In genomic region chr11:57459112-57460016, GRCh38 we compare ENCODE assay signal across 8 cellular contexts. TPM values are rescaled to one million over a fixed set of nuclear protein-coding genes. Genes with fewer than 3 reads are reported as not detected.
A peak's percentile ranks its signal among the peaks of the same experiment; 100 is the strongest.
DNase-seq lines count a peak whose midpoint lies in the region; ATAC-seq, FAIRE-seq and TF ChIP-seq lines count a peak whose summit lies in the region.

No MANE protein-coding gene starts in this region.

- FAIRE-seq in keratinocyte (lab: Jason Lieb, UNC) = no peak

- no peaks in the 10 kb centered on the region for H3K79me2 ChIP-seq in keratinocyte (ENCODE audit: control insufficient read depth, insufficient read depth, low read length)

- no peak for TF ChIP-seq CTCF in Caco-2 (IDR thresholded peaks at IDR 0.05; ENCODE audit: insufficient read depth in 1 of 2, low read depth in 1 of 2, low read length in 1 of 2, severe bottlenecking in 1 of 2, unreplicated experiment in 1 of 2)
- no peak for TF ChIP-seq CTCF in LNCaP clone FGC (IDR thresholded peaks at IDR 0.05; ENCODE audit: control insufficient read depth, extremely low read depth, insufficient read depth)
- no peak for TF ChIP-seq CTCF in keratinocyte (optimal IDR thresholded peaks at IDR 0.05 in 1 of 3, IDR thresholded peaks at IDR 0.05 in 1 of 3, conservative IDR thresholded peaks at IDR 0.05 in 1 of 3; ENCODE audit: extremely low read depth in 1 of 3, insufficient read depth in 2 of 3, low read length in 3 of 3)

- peak overlapping the region; percentile 52 for H3K9ac ChIP-seq in keratinocyte (ENCODE audit: control insufficient read depth, extremely low read depth, insufficient read depth, low read length)

- BruUV-seq in Caco-2 (replicated peaks; lab: Mats Ljungman, UMichigan) = no TSS peak

- peak overlapping the region; percentile 66 for H3K4me3 ChIP-seq in Caco-2 (ENCODE audit: low read depth, low read length)
- H3K4me3 ChIP-seq in LNCaP clone FGC (ENCODE audit: low read depth, low read length) = peak overlapping the region; percentile 70
- H3K4me3 ChIP-seq in keratinocyte (ENCODE audit: control insufficient read depth in 2 of 3, extremely low read depth in 1 of 3, insufficient read depth in 2 of 3, low read depth in 1 of 3, low read length in 3 of 3) = peak overlapping the region; percentile 7 to 79 (median 70)

- H3K36me3 ChIP-seq in Caco-2 (ENCODE audit: control insufficient read depth, insufficient read depth, low read length) (no peaks in the 10 kb centered on the region), keratinocyte (ENCODE audit: control insufficient read depth in 2 of 2, extremely low read depth in 1 of 2, insufficient read depth in 2 of 2, low read length in 2 of 2) (no peaks in the 10 kb centered on the region)

- dilution Hi-C loops in keratinocyte (cut with MboI; ENCODE audit: extremely low pct_ligation_motif_present, low sequenced_read_pairs) = no loop called here

- peak overlapping the region; percentile 93 for H3K4me2 ChIP-seq in keratinocyte (ENCODE audit: control insufficient read depth, extremely low read depth, insufficient read depth, low read depth, low read length)

- DNase-seq in Caco-2 = no peak
- DNase-seq in LNCaP clone FGC (ENCODE audit: low read depth) = no peak
- DNase-seq in activated effector memory CD4-positive, alpha-beta T cell treated with anti-CD3 and anti-CD28 coated beads, Interleukin-2, amount 50 U/mL, for 16 hours = peak; percentile 68
- no peak for DNase-seq in keratinocyte (ENCODE audit: low read depth, low spot score)
- DNase-seq in stimulated activated naive CD8-positive, alpha-beta T cell treated with anti-CD3 and anti-CD28 coated beads, Interleukin-15, amount 100 ng/mL, for 72 hours = peak; percentile 25 to 40
- no peak for DNase-seq in NAMALWA (ENCODE audit: low spot score)

- H3K9me1 ChIP-seq in keratinocyte (ENCODE audit: control insufficient read depth, extremely low read depth, insufficient read depth, low read length) = no peaks in the 10 kb centered on the region

- peak; percentile 25 for ATAC-seq in stimulated activated naive CD8-positive, alpha-beta T cell treated with anti-CD3 and anti-CD28 coated beads, Interleukin-15, amount 100 ng/mL, for 72 hours
- ATAC-seq in GM21390 (IDR thresholded peaks at IDR 0.05; ENCODE audit: unreplicated experiment) (no peak), HG03039 (IDR thresholded peaks at IDR 0.05; ENCODE audit: unreplicated experiment) (no peak)

- peak overlapping the region; percentile 76 for H2AFZ ChIP-seq in keratinocyte (ENCODE audit: control insufficient read depth, low read length)

- intact Hi-C loops in Caco-2 (cut with micrococcal nuclease; ENCODE audit: unreplicated experiment) = no loop called here

- peaks cover 9% of the 10 kb centered on the region for H3K36me3 Mint-ChIP-seq in Caco-2 (ENCODE audit: insufficient read depth, unreplicated experiment)

- H3K27me3 ChIP-seq in Caco-2 (replicated peaks; ENCODE audit: control insufficient read depth, insufficient read depth, low read length) = peaks cover 3% of the 10 kb centered on the region; the same call in 1 of the 2 replicates
- H3K27me3 ChIP-seq in keratinocyte (ENCODE audit: control insufficient read depth, extremely low read depth, insufficient read depth, low read length) = peaks cover 42% of the 10 kb centered on the region

- H3K9me3 Mint-ChIP-seq in Caco-2 (ENCODE audit: unreplicated experiment) = no peaks in the 10 kb centered on the region
- H3K9me3 Mint-ChIP-seq in stimulated activated naive CD8-positive, alpha-beta T cell treated with anti-CD3 and anti-CD28 coated beads, Interleukin-15, amount 100 ng/mL, for 72 hours = no peaks in the 10 kb centered on the region

- H3K27ac ChIP-seq in keratinocyte (ENCODE audit: control insufficient read depth, insufficient read depth, low read length) = no peak overlapping the region

- POLR2A ChIA-PET in Caco-2 (lab: Charles Lee) = interaction anchor here (0.5 to 1.7 kb wide), 4 partner anchors 17 to 185 kb away, joined by 3 to 4 read pairs (median 3); no protein-coding TSS in a partner anchor

- peaks cover 20% of the 10 kb centered on the region for H3K4me1 Mint-ChIP-seq in Caco-2 (ENCODE audit: low read depth, unreplicated experiment)
- peaks cover 45% of the 10 kb centered on the region for H3K4me1 Mint-ChIP-seq in stimulated activated naive CD8-positive, alpha-beta T cell treated with anti-CD3 and anti-CD28 coated beads, Interleukin-15, amount 100 ng/mL, for 72 hours

- H3K4me1 ChIP-seq in Caco-2 = peaks cover 19% of the 10 kb centered on the region
- H3K4me1 ChIP-seq in keratinocyte (ENCODE audit: control insufficient read depth, extremely low read depth, insufficient read depth, low read length) = peaks cover 20% of the 10 kb centered on the region

- CTCF ChIA-PET in Caco-2 (lab: Charles Lee) = interaction anchor here (0.5 to 2.8 kb wide), 25 partner anchors 14 to 238 kb away, joined by 3 to 21 read pairs (median 6); partner anchors contain the start of genes SLC43A1, TIMM10 and UBE2L6

- no peaks in the 10 kb centered on the region for H3K9me3 ChIP-seq in Caco-2
- H3K9me3 ChIP-seq in keratinocyte (ENCODE audit: control insufficient read depth, low read depth, low read length) = no peaks in the 10 kb centered on the region

- peak overlapping the region; percentile 85 for H3K4me3 Mint-ChIP-seq in Caco-2 (ENCODE audit: unreplicated experiment)
- H3K4me3 Mint-ChIP-seq in stimulated activated naive CD8-positive, alpha-beta T cell treated with anti-CD3 and anti-CD28 coated beads, Interleukin-15, amount 100 ng/mL, for 72 hours = peak overlapping the region; percentile 91

- peak overlapping the region; percentile 15 for H3K27ac Mint-ChIP-seq in Caco-2 (ENCODE audit: unreplicated experiment)
- H3K27ac Mint-ChIP-seq in stimulated activated naive CD8-positive, alpha-beta T cell treated with anti-CD3 and anti-CD28 coated beads, Interleukin-15, amount 100 ng/mL, for 72 hours = peak overlapping the region; percentile 30 to 43

- peaks cover 15% of the 10 kb centered on the region for H3K27me3 Mint-ChIP-seq in Caco-2 (ENCODE audit: insufficient read depth, unreplicated experiment)
- peaks cover 48% of the 10 kb centered on the region for H3K27me3 Mint-ChIP-seq in stimulated activated naive CD8-positive, alpha-beta T cell treated with anti-CD3 and anti-CD28 coated beads, Interleukin-15, amount 100 ng/mL, for 72 hours

- H4K20me1 ChIP-seq in keratinocyte (ENCODE audit: control insufficient read depth, extremely low read depth, insufficient read depth, low read length) = no peaks in the 10 kb centered on the region

RNA-seq across cellular contexts. Expression of gene RTN4RL2, which starts 1.0 kb away (rescaled TPM):
- 5.5 and 5.6 TPM in 2 replicates for total RNA-seq in Caco-2 (2022)
- 0.03 to 0.12 TPM in 2 of 3 replicates, not detected in the other for polyA plus RNA-seq in keratinocyte
- polyA plus RNA-seq in keratinocyte (2011; ENCODE audit: low read depth) = not detected
- polyA plus RNA-seq in keratinocyte (2011; cell fraction: cytosol; rRNA removed) = 0.18 TPM in 1 of 2 replicates, not detected in the other
- 0.13 TPM in 1 of 2 replicates, not detected in the other for polyA plus RNA-seq in keratinocyte (2011; cell fraction: nucleus; rRNA removed)
- 0.28 and 0.39 TPM in 2 replicates for polyA plus RNA-seq in keratinocyte (2012; ENCODE audit: low replicate concordance)
- not detected in 3 replicates for polyA minus RNA-seq in keratinocyte
- not detected for polyA minus RNA-seq in keratinocyte (2011; cell fraction: cytosol; rRNA and poly(A)+ RNA removed)
- not detected in 2 replicates for polyA minus RNA-seq in keratinocyte (2011; cell fraction: nucleus; rRNA and poly(A)+ RNA removed)

RNA-seq across cellular contexts. Expression of gene SLC43A3, which starts 32.4 kb away (rescaled TPM):
- not detected in 2 replicates for total RNA-seq in Caco-2 (2022)
- 14.1 to 83.9 TPM (median 48.1 TPM) in 3 replicates for polyA plus RNA-seq in keratinocyte
- 3.1 TPM for polyA plus RNA-seq in keratinocyte (2011; ENCODE audit: low read depth)
- 15.0 and 22.1 TPM in 2 replicates for polyA plus RNA-seq in keratinocyte (2011; cell fraction: cytosol; rRNA removed)
- polyA plus RNA-seq in keratinocyte (2011; cell fraction: nucleus; rRNA removed) = 40.2 and 49.1 TPM in 2 replicates
- 8.9 and 50.8 TPM in 2 replicates for polyA plus RNA-seq in keratinocyte (2012; ENCODE audit: low replicate concordance)
- polyA minus RNA-seq in keratinocyte = 35.7 to 91.4 TPM (median 88.4 TPM) in 3 replicates
- 23.4 TPM for polyA minus RNA-seq in keratinocyte (2011; cell fraction: cytosol; rRNA and poly(A)+ RNA removed)
- polyA minus RNA-seq in keratinocyte (2011; cell fraction: nucleus; rRNA and poly(A)+ RNA removed) = 20.5 and 26.0 TPM in 2 replicates

RNA-seq across cellular contexts. Expression of gene SLC43A1, which starts 56.1 kb away (rescaled TPM):
- total RNA-seq in Caco-2 (2022) = 71.7 and 80.5 TPM in 2 replicates
- 0.45 to 0.91 TPM (median 0.75 TPM) in 3 replicates for polyA plus RNA-seq in keratinocyte
- not detected for polyA plus RNA-seq in keratinocyte (2011; ENCODE audit: low read depth)
- polyA plus RNA-seq in keratinocyte (2011; cell fraction: cytosol; rRNA removed) = 0.53 and 0.65 TPM in 2 replicates
- 1.2 and 1.4 TPM in 2 replicates for polyA plus RNA-seq in keratinocyte (2011; cell fraction: nucleus; rRNA removed)
- polyA plus RNA-seq in keratinocyte (2012; ENCODE audit: low replicate concordance) = 0.18 and 0.38 TPM in 2 replicates
- 0.99 to 1.5 TPM (median 1.1 TPM) in 3 replicates for polyA minus RNA-seq in keratinocyte
- not detected for polyA minus RNA-seq in keratinocyte (2011; cell fraction: cytosol; rRNA and poly(A)+ RNA removed)
- 1.2 TPM in 2 replicates for polyA minus RNA-seq in keratinocyte (2011; cell fraction: nucleus; rRNA and poly(A)+ RNA removed)

Comparison
In these comparisons a context has a peak if more than half of its experiments do, and no peak if none do; other contexts are left out.
1. DNase-seq: peak in activated effector memory CD4-positive, alpha-beta T cell treated with anti-CD3 and anti-CD28 coated beads, Interleukin-2, amount 50 U/mL, for 16 hours (single experiment) and stimulated activated naive CD8-positive, alpha-beta T cell treated with anti-CD3 and anti-CD28 coated beads, Interleukin-15, amount 100 ng/mL, for 72 hours (2 of 2); none in Caco-2 (0 of 2), LNCaP clone FGC (single experiment), keratinocyte (single experiment) and NAMALWA (single experiment).
2. Peak in every context shown above with its lines, with median percentiles within 50 percentile points of each other: H3K4me3 ChIP-seq.